In the genomic region with DNA sequence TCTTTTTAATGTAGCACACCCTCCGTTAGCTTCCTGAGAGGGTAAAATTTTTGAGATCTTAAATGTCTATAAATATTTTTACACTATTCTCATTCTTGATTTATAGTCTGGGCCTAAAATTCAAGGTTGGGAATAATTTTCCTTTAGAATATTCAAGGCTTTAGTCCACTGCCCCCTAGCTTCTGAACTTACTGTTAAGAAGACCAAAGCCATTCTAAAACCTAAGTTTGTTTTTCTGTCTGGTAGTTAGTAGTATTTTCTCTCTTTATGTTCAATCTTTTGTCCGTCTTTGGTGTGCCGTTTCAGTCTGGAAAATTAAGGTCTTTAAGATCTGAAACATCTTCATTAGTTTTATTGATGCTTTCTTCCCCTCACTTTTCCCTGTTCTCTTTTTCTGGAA, we compare ENCODE assay signal across 2 cellular contexts.
TF ChIP-seq lines count a peak whose summit lies in the region.

No MANE protein-coding gene starts in this region.

TF ChIP-seq in SK-N-SH, 30 proteins besides CTCF, POLR2A, EP300 and RAD21 (continued from another document):
- TF ChIP-seq IRF3 (IDR thresholded peaks at IDR 0.05; ENCODE audit: low read depth, low read length) (no peak), CHD2 (IDR thresholded peaks at IDR 0.05; ENCODE audit: low read length, partially characterized antibody) (no peak), SIN3A (IDR thresholded peaks at IDR 0.05; ENCODE audit: borderline replicate concordance, low read depth, low read length) (no peak), MXI1 (IDR thresholded peaks at IDR 0.05; ENCODE audit: low read depth, low read length) (no peak), POLR2AphosphoS5 (IDR thresholded peaks at IDR 0.05; ENCODE audit: low read depth, low read length) (no peak), GABPA (IDR thresholded peaks at IDR 0.05; ENCODE audit: low read depth) (no peak), RXRA (IDR thresholded peaks at IDR 0.05; ENCODE audit: borderline replicate concordance, low read depth) (no peak)

TF ChIP-seq in SK-N-SH treated with all-trans-retinoic acid at 6 μM for 48 hours, 23 proteins besides CTCF, POLR2A, EP300 and RAD21 (continued from another document):
- TF ChIP-seq TOX (CRISPR knock-in tag; IDR thresholded peaks at IDR 0.05; ENCODE audit: borderline replicate concordance) (no peak), OSR1 (CRISPR knock-in tag; IDR thresholded peaks at IDR 0.05) (no peak), ZNF565 (CRISPR knock-in tag; conservative IDR thresholded peaks at IDR 0.05; ENCODE audit: low read depth) (no peak), ZNF70 (CRISPR knock-in tag; IDR thresholded peaks at IDR 0.05) (no peak), CSDC2 (CRISPR knock-in tag; IDR thresholded peaks at IDR 0.05) (no peak), ZC3H10 (CRISPR knock-in tag; IDR thresholded peaks at IDR 0.05) (no peak)
